1 cellular context compared by ENCODE assay signal in genomic region chr16:69139464-69139863, GRCh38.
A peak's percentile ranks its signal among the peaks of the same experiment; 100 is the strongest.
TF ChIP-seq lines count a peak whose summit lies in the region.

No MANE protein-coding gene starts in this region.

TF ChIP-seq in HEK293, 187 proteins besides CTCF, POLR2A, EP300 and RAD21 (continued from another document):
- 0 out of 2 replicates have a peak, but pooled peaks have one; percentile 25 for TF ChIP-seq ZNF639 (tag by site-specific recombination; IDR thresholded peaks at IDR 0.05)
- TF ChIP-seq TSHZ1 (tag by site-specific recombination; IDR thresholded peaks at IDR 0.05; ENCODE audit: borderline replicate concordance) = peak; percentile 29; the same call in 1 of the 2 replicates
- TF ChIP-seq ZNF518A (tag by site-specific recombination; conservative IDR thresholded peaks at IDR 0.05; ENCODE audit: low read depth) = peak; percentile 92
- peak; percentile 46; the same call in 1 of the 2 replicates for TF ChIP-seq ZNF629 (tag by site-specific recombination; IDR thresholded peaks at IDR 0.05)
- 0 out of 2 replicates have a peak, but pooled peaks have one; percentile 61 for TF ChIP-seq ZNF791 (tag by site-specific recombination; IDR thresholded peaks at IDR 0.05)
- TF ChIP-seq REST (tag by site-specific recombination; IDR thresholded peaks at IDR 0.05) = peak; percentile 80
- TF ChIP-seq ZNF510 (tag by site-specific recombination; IDR thresholded peaks at IDR 0.05; ENCODE audit: insufficient replicate concordance) = peak; percentile 71
- TF ChIP-seq ZNF664 (tag by site-specific recombination; IDR thresholded peaks at IDR 0.05) = 0 out of 2 replicates have a peak, but pooled peaks have one; percentile 28
- 0 out of 2 replicates have a peak, but pooled peaks have one; percentile 32 for TF ChIP-seq ZNF19 (tag by site-specific recombination; IDR thresholded peaks at IDR 0.05; ENCODE audit: low read depth)
- TF ChIP-seq OVOL3 (tag by site-specific recombination; IDR thresholded peaks at IDR 0.05) = 0 out of 2 replicates have a peak, but pooled peaks have one; percentile 44
- TF ChIP-seq, protein P1, sequence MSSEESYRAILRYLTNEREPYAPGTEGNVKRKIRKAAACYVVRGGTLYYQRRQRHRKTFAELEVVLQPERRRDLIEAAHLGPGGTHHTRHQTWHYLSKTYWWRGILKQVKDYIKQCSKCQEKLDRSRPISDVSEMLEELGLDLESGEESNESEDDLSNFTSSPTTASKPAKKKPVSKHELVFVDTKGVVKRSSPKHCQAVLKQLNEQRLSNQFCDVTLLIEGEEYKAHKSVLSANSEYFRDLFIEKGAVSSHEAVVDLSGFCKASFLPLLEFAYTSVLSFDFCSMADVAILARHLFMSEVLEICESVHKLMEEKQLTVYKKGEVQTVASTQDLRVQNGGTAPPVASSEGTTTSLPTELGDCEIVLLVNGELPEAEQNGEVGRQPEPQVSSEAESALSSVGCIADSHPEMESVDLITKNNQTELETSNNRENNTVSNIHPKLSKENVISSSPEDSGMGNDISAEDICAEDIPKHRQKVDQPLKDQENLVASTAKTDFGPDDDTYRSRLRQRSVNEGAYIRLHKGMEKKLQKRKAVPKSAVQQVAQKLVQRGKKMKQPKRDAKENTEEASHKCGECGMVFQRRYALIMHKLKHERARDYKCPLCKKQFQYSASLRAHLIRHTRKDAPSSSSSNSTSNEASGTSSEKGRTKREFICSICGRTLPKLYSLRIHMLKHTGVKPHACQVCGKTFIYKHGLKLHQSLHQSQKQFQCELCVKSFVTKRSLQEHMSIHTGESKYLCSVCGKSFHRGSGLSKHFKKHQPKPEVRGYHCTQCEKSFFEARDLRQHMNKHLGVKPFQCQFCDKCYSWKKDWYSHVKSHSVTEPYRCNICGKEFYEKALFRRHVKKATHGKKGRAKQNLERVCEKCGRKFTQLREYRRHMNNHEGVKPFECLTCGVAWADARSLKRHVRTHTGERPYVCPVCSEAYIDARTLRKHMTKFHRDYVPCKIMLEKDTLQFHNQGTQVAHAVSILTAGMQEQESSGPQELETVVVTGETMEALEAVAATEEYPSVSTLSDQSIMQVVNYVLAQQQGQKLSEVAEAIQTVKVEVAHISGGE (tag by site-specific recombination; conservative IDR thresholded peaks at IDR 0.05; ENCODE audit: low read depth) = peak; percentile 85
- TF ChIP-seq GFI1B (tag by site-specific recombination; IDR thresholded peaks at IDR 0.05) = peak; percentile 41; the same call in 1 of the 2 replicates
- TF ChIP-seq ZFP37 (tag by site-specific recombination; IDR thresholded peaks at IDR 0.05) = peak; percentile 46; the same call in 1 of the 2 replicates
- TF ChIP-seq ZNF394 (tag by site-specific recombination; IDR thresholded peaks at IDR 0.05; ENCODE audit: borderline replicate concordance) = peak; percentile 95
- peak; percentile 83 for TF ChIP-seq ZNF560 (tag by site-specific recombination; IDR thresholded peaks at IDR 0.05; ENCODE audit: borderline replicate concordance)
- TF ChIP-seq ZNF266 (tag by site-specific recombination; IDR thresholded peaks at IDR 0.05; ENCODE audit: low read depth) = peak; percentile 84
- peak; percentile 74 for TF ChIP-seq ZBTB21 (tag by site-specific recombination; IDR thresholded peaks at IDR 0.05)
- peak; percentile 50; the same call in 1 of the 2 replicates for TF ChIP-seq ZNF138 (tag by site-specific recombination; IDR thresholded peaks at IDR 0.05; ENCODE audit: borderline replicate concordance)
- TF ChIP-seq ZXDB (tag by site-specific recombination; IDR thresholded peaks at IDR 0.05) = peak; percentile 79
- TF ChIP-seq ZNF426 (tag by site-specific recombination; IDR thresholded peaks at IDR 0.05) = peak; percentile 88
- TF ChIP-seq ZNF555 (tag by site-specific recombination; conservative IDR thresholded peaks at IDR 0.05) = peak; percentile 91
- TF ChIP-seq ZNF433 (tag by site-specific recombination; IDR thresholded peaks at IDR 0.05; ENCODE audit: low read depth) = peak; percentile 36; the same call in 1 of the 2 replicates
- peak; percentile 75; the same call in 1 of the 2 replicates for TF ChIP-seq ZNF558 (tag by site-specific recombination; IDR thresholded peaks at IDR 0.05)
- peak; percentile 75; the same call in 1 of the 2 replicates for TF ChIP-seq ZNF404 (tag by site-specific recombination; IDR thresholded peaks at IDR 0.05)
- 0 out of 2 replicates have a peak, but pooled peaks have one; percentile 15 for TF ChIP-seq ZNF341 (tag by site-specific recombination; IDR thresholded peaks at IDR 0.05; ENCODE audit: low read depth)
- 0 out of 2 replicates have a peak, but pooled peaks have one; percentile 24 for TF ChIP-seq ZNF530 (tag by site-specific recombination; IDR thresholded peaks at IDR 0.05; ENCODE audit: low read depth)
- TF ChIP-seq ZNF223 (tag by site-specific recombination; IDR thresholded peaks at IDR 0.05) = 0 out of 2 replicates have a peak, but pooled peaks have one; percentile 45
- peak; percentile 21; the same call in 1 of the 2 replicates for TF ChIP-seq SP3 (tag by site-specific recombination; IDR thresholded peaks at IDR 0.05)
- TF ChIP-seq ZNF354C (tag by site-specific recombination; IDR thresholded peaks at IDR 0.05; ENCODE audit: borderline replicate concordance, low read depth) = 0 out of 2 replicates have a peak, but pooled peaks have one; percentile 38
- TF ChIP-seq, protein P2, sequence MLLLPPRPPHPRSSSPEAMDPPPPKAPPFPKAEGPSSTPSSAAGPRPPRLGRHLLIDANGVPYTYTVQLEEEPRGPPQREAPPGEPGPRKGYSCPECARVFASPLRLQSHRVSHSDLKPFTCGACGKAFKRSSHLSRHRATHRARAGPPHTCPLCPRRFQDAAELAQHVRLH (tag by site-specific recombination; IDR thresholded peaks at IDR 0.05) = 0 out of 2 replicates have a peak, but pooled peaks have one; percentile 52
